In the genomic region with DNA sequence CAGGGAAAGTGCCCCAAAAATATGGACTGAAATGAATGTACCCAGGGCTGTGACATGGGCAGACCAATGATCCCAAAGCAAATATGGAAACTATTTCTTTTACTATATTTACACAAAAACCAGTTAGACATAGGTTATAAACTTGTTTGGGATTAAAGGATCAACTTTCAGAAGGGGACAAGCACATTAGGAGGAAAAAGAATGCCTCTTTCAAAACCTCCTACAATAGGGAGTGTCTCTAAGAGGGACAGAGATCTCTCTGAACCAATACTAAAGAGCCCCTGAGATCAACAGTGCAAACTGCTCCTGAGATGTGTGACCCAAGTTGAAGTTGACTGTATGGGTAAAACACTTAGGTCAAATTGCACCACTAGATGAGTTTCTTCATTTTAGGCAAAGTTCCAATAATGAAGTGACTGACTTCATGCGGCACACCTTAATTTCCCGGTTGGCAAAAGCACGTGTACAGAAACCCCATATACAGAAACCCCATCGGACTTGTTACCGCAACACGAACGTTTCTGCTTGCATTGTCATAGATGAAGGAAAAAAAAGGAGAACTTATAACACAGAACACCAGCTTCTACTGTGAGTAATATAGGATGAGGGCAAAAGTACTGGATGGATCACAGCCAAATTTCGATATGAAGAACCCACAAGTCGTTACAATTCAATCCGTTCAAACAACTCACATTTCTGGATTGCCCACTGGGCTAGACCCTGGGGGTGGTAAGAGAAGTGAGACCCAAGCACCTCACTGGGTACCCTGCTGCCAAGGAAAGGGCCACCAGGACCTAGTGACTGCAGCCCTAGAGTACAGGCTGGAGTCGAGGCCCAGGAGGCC, we compare ENCODE assay signal across 12 cellular contexts. TPM values are rescaled to one million over a fixed set of nuclear protein-coding genes. Genes with fewer than 3 reads are reported as not detected.
DNase-seq lines count a peak whose midpoint lies in the region; ATAC-seq and TF ChIP-seq lines count a peak whose summit lies in the region.
"Had no signal": no experiment of that assay in that cellular context is flagged by ENCODE, and none has a peak within 500 bp of the region (broad histone marks: within the 10 kb centered on the region; RNA-seq: fewer than 3 reads in every experiment).

No MANE protein-coding gene starts in this region.

- ATAC-seq in GM21360 (IDR thresholded peaks at IDR 0.05; ENCODE audit: unreplicated experiment) (no peak), HG03196 (IDR thresholded peaks at IDR 0.05; ENCODE audit: unreplicated experiment) (no peak), GM18520 (IDR thresholded peaks at IDR 0.05; ENCODE audit: unreplicated experiment) (no peak)

- peak overlapping the region; percentile 84 to 89 for H3K27ac ChIP-seq in right atrium auricular region
- peak overlapping the region in 18 of 21 experiments; percentile 29 to 82 (median 60) for H3K27ac ChIP-seq in skin epidermis

- H3K27me3 ChIP-seq in right atrium auricular region: no peaks in the 10 kb centered on the region
- H3K27me3 ChIP-seq: Peyer's patch had no signal

- TF ChIP-seq CTCF in right atrium auricular region (IDR thresholded peaks at IDR 0.05): no peak

- H3K4me3 ChIP-seq in right atrium auricular region (peak overlapping the region; percentile 43 to 53), skin epidermis (no peak overlapping the region)

- peak; percentile 45 for DNase-seq in HT-29 (ENCODE audit: low spot score)
- peak; percentile 31 for DNase-seq in SIG-M5 (lab: John Stamatoyannopoulos, UW)
- no peak for DNase-seq in right atrium auricular region (ENCODE audit: low spot score)
- no peak for DNase-seq in KBM-7
- DNase-seq: COR-L47, islet precursor cell, occipital lobe, Peyer's patch had no signal

- H3K4me1 ChIP-seq in right atrium auricular region: peaks cover 0 to 49% of the 10 kb centered on the region in 2 donors

- H3K9me3 ChIP-seq in right atrium auricular region: no peaks in the 10 kb centered on the region
- H3K9me3 ChIP-seq: Peyer's patch had no signal

- peaks cover 11% of the 10 kb centered on the region for H3K36me3 ChIP-seq in right atrium auricular region
- H3K36me3 ChIP-seq: Peyer's patch had no signal

- in situ Hi-C loops in KBM-7 (cut with MboI; ENCODE audit: low pct_unique_long_range_greater_than_20kb, low sequenced_read_pairs): no loop called here

RNA-seq across cellular contexts. Expression of a gene that starts 4.3 kb away (rescaled TPM):
- total RNA-seq in HT-29 (2014; rRNA removed; shearing (Covaris generic)): 5.7 and 6.0 TPM in 2 replicates
- total RNA-seq in right atrium auricular region: 100 to 1,000 TPM; 260 to 340 TPM

Comparison
In these comparisons a context has a peak if more than half of its experiments do, and no peak if none do; other contexts are left out.
1. DNase-seq: peak in HT-29 (single experiment) and SIG-M5 (single experiment); none in right atrium auricular region (single experiment) and KBM-7 (single experiment).
2. H3K4me3 ChIP-seq: peak in right atrium auricular region (2 of 2); none in skin epidermis (0 of 7).
3. RNA of a gene that starts 4.3 kb away (total RNA-seq): 260 to 340 TPM in right atrium auricular region; 5.7 to 6.0 TPM in HT-29; every median in the first group is over 10 times any median in the second.